Comparison of ENCODE assay signal across 29 cellular contexts in the genomic region with DNA sequence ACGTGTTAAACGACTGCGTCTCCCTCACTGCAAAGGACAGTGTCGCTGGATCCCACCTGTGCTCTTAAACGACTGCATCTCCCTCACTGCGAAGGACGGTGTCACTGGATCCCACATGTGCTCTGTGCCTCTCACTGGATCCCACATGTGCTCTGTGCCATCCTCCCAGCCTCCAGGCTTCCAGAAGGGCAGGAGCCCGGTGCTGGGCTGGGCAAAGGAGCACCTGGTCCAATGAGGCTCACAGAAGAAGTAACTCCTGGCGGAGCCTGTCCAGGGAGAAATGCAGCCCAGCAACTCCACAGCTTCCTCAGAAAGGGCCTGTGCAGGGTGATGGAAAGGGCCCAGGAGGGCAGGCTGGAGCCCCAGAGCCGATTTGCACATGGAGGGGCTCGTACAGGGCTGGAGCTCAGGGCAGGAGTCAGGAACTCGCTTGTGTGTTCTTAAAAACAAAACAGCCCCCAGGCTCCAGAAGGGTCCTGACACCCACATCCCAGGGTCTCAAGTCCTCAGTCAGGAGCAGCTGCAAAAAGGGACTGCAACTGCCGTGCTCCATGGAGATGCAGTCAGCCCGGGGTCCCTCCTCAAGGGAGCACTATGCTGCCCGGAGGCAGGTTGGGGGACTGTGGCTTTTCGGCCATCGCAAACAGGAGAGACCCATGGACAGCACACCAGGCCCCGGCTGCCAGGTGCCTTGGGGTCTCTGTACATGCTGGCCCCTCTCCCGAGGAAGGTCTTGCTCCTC. TPM values are rescaled to one million over a fixed set of nuclear protein-coding genes. Genes with fewer than 3 reads are reported as not detected.
A peak's percentile ranks its signal among the peaks of the same experiment; 100 is the strongest.
DNase-seq lines count a peak whose midpoint lies in the region; ATAC-seq, FAIRE-seq and TF ChIP-seq lines count a peak whose summit lies in the region.
"Had no signal": no experiment of that assay in that cellular context is flagged by ENCODE, and none has a peak within 500 bp of the region (broad histone marks: within the 10 kb centered on the region; RNA-seq: fewer than 3 reads in every experiment).

No MANE protein-coding gene starts in this region.

- H4K20me1 ChIP-seq in H1 (replicated peaks in 1 of 2; ENCODE audit: control insufficient read depth in 1 of 2, insufficient read depth in 2 of 2, low read length in 2 of 2) (no peaks in the 10 kb centered on the region), PC-9 (ENCODE audit: insufficient read depth) (no peaks in the 10 kb centered on the region)

- H2BK5ac ChIP-seq in H1 (ENCODE audit: low read depth, low read length) (no peak overlapping the region), neuronal stem cell (ENCODE audit: low read length) (peak overlapping the region; percentile 40)

- H3K79me2 ChIP-seq in H1 (ENCODE audit: control insufficient read depth in 1 of 2, insufficient read depth in 2 of 2, low read length in 2 of 2) (no peaks in the 10 kb centered on the region), PC-9 (ENCODE audit: low read depth) (no peaks in the 10 kb centered on the region)

- H3K14ac ChIP-seq in H1 (ENCODE audit: insufficient read length) (no peak overlapping the region), neuronal stem cell (ENCODE audit: low read length) (peak overlapping the region; percentile 41)

- H3K23ac ChIP-seq in H1 (ENCODE audit: insufficient read length), result no peak overlapping the region
- peak overlapping the region; percentile 11 for H3K23ac ChIP-seq in neuronal stem cell (ENCODE audit: low read depth, low read length, poor library complexity)

- BruUV-seq in PC-9 (replicated peaks; lab: Mats Ljungman, UMichigan), result no TSS peak

- no peak overlapping the region for H3K4me3 Mint-ChIP-seq in stimulated activated memory B cell treated with anti-CD40 and anti-IgM and Interleukin-4, amounts not matched to agents 10 μg/mL and 1 μg/mL and 100 μg/mL, for 72 hours
- H3K4me3 Mint-ChIP-seq: B cell had no signal

- H3K4me1 Mint-ChIP-seq in stimulated activated memory B cell treated with anti-CD40 and anti-IgM and Interleukin-4, amounts not matched to agents 10 μg/mL and 1 μg/mL and 100 μg/mL, for 72 hours, result no peaks in the 10 kb centered on the region
- H3K4me1 Mint-ChIP-seq: B cell; CD8-positive, alpha-beta memory T cell had no signal

- H3K27ac Mint-ChIP-seq in stimulated activated memory B cell treated with anti-CD40 and anti-IgM and Interleukin-4, amounts not matched to agents 10 μg/mL and 1 μg/mL and 100 μg/mL, for 72 hours, result no peak overlapping the region
- H3K27ac Mint-ChIP-seq: B cell; CD8-positive, alpha-beta memory T cell had no signal

- H3K4me2 ChIP-seq in H1 (ENCODE audit: insufficient read depth in 1 of 2, low read depth in 2 of 2, low read length in 2 of 2) (no peak overlapping the region), neuronal stem cell (ENCODE audit: insufficient read depth, low read length, poor library complexity, severe bottlenecking) (no peak overlapping the region), PC-9 (no peak overlapping the region)

- no peak overlapping the region; the same call in 1 of the 2 replicates for H4K8ac ChIP-seq in H1 (ENCODE audit: extremely low read depth, insufficient read depth, low read length)
- H4K8ac ChIP-seq in neuronal stem cell (ENCODE audit: low read depth, low read length), result no peak overlapping the region

- POLR2A ChIA-PET in H1 (lab: Charles Lee; ENCODE audit: partially characterized antibody), result no interaction called here
- POLR2A ChIA-PET in PC-9 (lab: Charles Lee; ENCODE audit: unreplicated experiment), result no interaction called here

- H3K27ac ChIP-seq in H1 (ENCODE audit: low read depth, low read length) (no peak overlapping the region), left lung (no peak overlapping the region), neuronal stem cell (replicated peaks; ENCODE audit: low read length) (peak overlapping the region; percentile 19), PC-9 (no peak overlapping the region)
- H3K27ac ChIP-seq: C4-2B, SK-N-MC had no signal

- H3K4ac ChIP-seq in H1 (replicated peaks; ENCODE audit: insufficient read length, low read depth, low read length), result no peak overlapping the region
- peak overlapping the region; percentile 91 for H3K4ac ChIP-seq in neuronal stem cell (ENCODE audit: low read length)

- H2AFZ ChIP-seq in H1 (ENCODE audit: low read length) (no peak overlapping the region), neuronal stem cell (ENCODE audit: low read length) (no peak overlapping the region), PC-9 (no peak overlapping the region)

- H3K79me1 ChIP-seq in H1 (ENCODE audit: low read depth, low read length) (no peaks in the 10 kb centered on the region), neuronal stem cell (ENCODE audit: low read depth, low read length) (no peaks in the 10 kb centered on the region)

- H3K4me3 ChIP-seq in H1 (ENCODE audit: extremely low read depth in 1 of 4, insufficient read depth in 2 of 4, low read depth in 3 of 4, low read length in 4 of 4), result no peak overlapping the region
- no peak overlapping the region for H3K4me3 ChIP-seq in left lung
- no peak overlapping the region for H3K4me3 ChIP-seq in neuronal stem cell (ENCODE audit: low read length in 2 of 2)
- H3K4me3 ChIP-seq in PC-9, result no peak overlapping the region
- H3K4me3 ChIP-seq: GM12878, SK-N-MC had no signal

- H2BK20ac ChIP-seq in H1 (ENCODE audit: low read length), result no peak overlapping the region

- peaks cover 17% of the 10 kb centered on the region for H3K27me3 Mint-ChIP-seq in stimulated activated memory B cell treated with anti-CD40 and anti-IgM and Interleukin-4, amounts not matched to agents 10 μg/mL and 1 μg/mL and 100 μg/mL, for 72 hours

- H3K9me3 Mint-ChIP-seq in stimulated activated memory B cell treated with anti-CD40 and anti-IgM and Interleukin-4, amounts not matched to agents 10 μg/mL and 1 μg/mL and 100 μg/mL, for 72 hours, result no peaks in the 10 kb centered on the region
- H3K9me3 Mint-ChIP-seq: CD8-positive, alpha-beta memory T cell had no signal

- H3K18ac ChIP-seq in H1 (ENCODE audit: extremely low read depth, low read length) (no peak overlapping the region), neuronal stem cell (ENCODE audit: low read length) (peak overlapping the region; percentile 95)

- no peaks in the 10 kb centered on the region for H3K36me3 Mint-ChIP-seq in stimulated activated memory B cell treated with anti-CD40 and anti-IgM and Interleukin-4, amounts not matched to agents 10 μg/mL and 1 μg/mL and 100 μg/mL, for 72 hours
- H3K36me3 Mint-ChIP-seq: CD8-positive, alpha-beta memory T cell had no signal

- no peak for TF ChIP-seq RAD21 in H1 (IDR thresholded peaks at IDR 0.05 in 1 of 2, conservative IDR thresholded peaks at IDR 0.05 in 1 of 2; ENCODE audit: low read depth in 2 of 2, low read length in 2 of 2)

- H2AK5ac ChIP-seq in H1 (ENCODE audit: low read depth, low read length), result no peak overlapping the region
- H2AK5ac ChIP-seq in neuronal stem cell (ENCODE audit: low read depth, low read length), result peak overlapping the region; percentile 97

- TF ChIP-seq EP300 in H1 (IDR thresholded peaks at IDR 0.05; ENCODE audit: borderline replicate concordance in 1 of 2, low read depth in 2 of 2, low read length in 2 of 2), result no peak

- peak overlapping the region; percentile 53; the same call in 1 of the 2 replicates for H2BK15ac ChIP-seq in H1 (ENCODE audit: low read length)
- H2BK15ac ChIP-seq in neuronal stem cell (ENCODE audit: low read length), result peak overlapping the region; percentile 87

- H3K23me2 ChIP-seq in H1 (ENCODE audit: low read depth, low read length), result no peaks in the 10 kb centered on the region

- H3K36me3 ChIP-seq in H1 (ENCODE audit: control insufficient read depth in 2 of 4, insufficient read depth in 4 of 4, low read length in 3 of 4), result no peaks in the 10 kb centered on the region
- H3K36me3 ChIP-seq in left lung, result no peaks in the 10 kb centered on the region
- H3K36me3 ChIP-seq in neuronal stem cell (replicated peaks in 1 of 2; ENCODE audit: control insufficient read depth in 2 of 2, insufficient read depth in 2 of 2, low read length in 2 of 2), result no peaks in the 10 kb centered on the region
- no peaks in the 10 kb centered on the region for H3K36me3 ChIP-seq in PC-9 (ENCODE audit: low read depth)

- H3K27me3 ChIP-seq in H1 (replicated peaks in 1 of 4; ENCODE audit: control insufficient read depth in 3 of 4, extremely low read depth in 1 of 4, insufficient read depth in 3 of 4, low read length in 3 of 4) (no peaks in the 10 kb centered on the region), left lung (peaks cover 0 to 8% of the 10 kb centered on the region in 2 donors), neuronal stem cell (ENCODE audit: control insufficient read depth in 3 of 3, insufficient read depth in 3 of 3, low read depth in 1 of 3, low read length in 3 of 3) (peaks cover 0 to 8% (median 0%) of the 10 kb centered on the region in 3 experiments), PC-9 (ENCODE audit: insufficient read depth, low read depth) (peaks cover 75% of the 10 kb centered on the region)

- no peaks in the 10 kb centered on the region for H3K9me2 ChIP-seq in PC-9 (ENCODE audit: insufficient read depth)

- FAIRE-seq in H1 (lab: Jason Lieb, UNC), result no peak
- FAIRE-seq: GM12878, HTR-8/SVneo had no signal

- TF ChIP-seq POLR2A in H1 (IDR thresholded peaks at IDR 0.05; ENCODE audit: control extremely low read depth in 1 of 2, low read depth in 2 of 2, low read length in 2 of 2), result no peak

- CTCF ChIA-PET in H1 (lab: Charles Lee; ENCODE audit: partially characterized antibody) (interaction anchor here (1.0 kb wide), 1 partner anchor 8 kb away, joined by 4 read pairs; no protein-coding TSS in a partner anchor), PC-9 (lab: Charles Lee) (no interaction called here)

- H3K4me1 ChIP-seq in H1 (replicated peaks in 1 of 4; ENCODE audit: control insufficient read depth in 3 of 4, insufficient read depth in 4 of 4, low read length in 3 of 4) (peaks cover 0 to 6% (median 3%) of the 10 kb centered on the region in 4 experiments; a peak in 5 of 7 replicates), left lung (no peaks in the 10 kb centered on the region), neuronal stem cell (ENCODE audit: control insufficient read depth in 2 of 2, insufficient read depth in 1 of 2, low read depth in 1 of 2, low read length in 2 of 2) (peaks cover 25 to 34% of the 10 kb centered on the region in 2 donors), PC-9 (replicated peaks; ENCODE audit: insufficient read depth) (no peaks in the 10 kb centered on the region)

- no peak overlapping the region for H3K56ac ChIP-seq in H1 (replicated peaks; ENCODE audit: insufficient read length, low read depth, low read length)

- no peak overlapping the region for H4K5ac ChIP-seq in H1 (ENCODE audit: insufficient read length, low read depth, low read length)

- intact Hi-C loops in left lung (cut with DNase I) (no loop called here), PC-9 (cut with micrococcal nuclease; ENCODE audit: unreplicated experiment) (no loop called here)

- H2BK120ac ChIP-seq in H1 (replicated peaks; ENCODE audit: low read depth, low read length) (no peak overlapping the region), neuronal stem cell (ENCODE audit: low read depth, low read length) (peak overlapping the region; percentile 56)

- TF ChIP-seq CTCF in H1 (IDR thresholded peaks at IDR 0.05; ENCODE audit: control extremely low read depth in 1 of 3, insufficient read depth in 1 of 3, low read depth in 1 of 3, low read length in 3 of 3) (no peak), left lung (IDR thresholded peaks at IDR 0.05) (no peak), PC-9 (conservative IDR thresholded peaks at IDR 0.05) (no peak)

- H3K9ac ChIP-seq in H1 (replicated peaks in 1 of 4; ENCODE audit: extremely low read depth in 1 of 4, low read depth in 3 of 4, low read length in 3 of 4) (no peak overlapping the region), neuronal stem cell (ENCODE audit: low read depth, low read length, poor library complexity) (peak overlapping the region; percentile 46)

- DNase-seq in H1 (ENCODE audit: low read depth in 1 of 2, low spot score in 2 of 2) (no peak), left lung (peak; percentile 19 to 67), neuronal stem cell (ENCODE audit: low spot score) (no peak), NCI-H2196 treated with DMSO at 0.1 percent for 48 hours (lab: John Stamatoyannopoulos, UW; ENCODE audit: unreplicated experiment) (no peak), NCI-H524 (lab: John Stamatoyannopoulos, UW) (no peak), PC-9 (no peak)
- DNase-seq: DMS 273 treated with DMSO at 0.1 percent for 48 hours; DMS79; EL; GDM1; H7; KBM-7; MV-4-11; NCI-H1105; NCI-H1436 treated with DMSO at 0.1 percent for 48 hours; NCI-H187 treated with DMSO at 0.1 percent for 48 hours; NCI-H2171 treated with DMSO at 0.1 percent for 48 hours; NCI-H524 treated with DMSO at 0.1 percent for 48 hours; NCI-H82; NK-92 treated with Interleukin-12 subunit alpha and Interleukin-12 subunit beta, amount 100 ng/mL, for 24 hours; PC-3; SHP77 treated with DMSO at 0.1 percent for 48 hours had no signal

- H3F3A ChIP-seq in PC-9 (ENCODE audit: insufficient read depth, low read depth), result no peaks in the 10 kb centered on the region

- H2BK12ac ChIP-seq in H1 (ENCODE audit: low read depth, low read length), result no peak overlapping the region
- peak overlapping the region; percentile 92 for H2BK12ac ChIP-seq in neuronal stem cell (ENCODE audit: low read length)

- H3K9me3 ChIP-seq in H1 (ENCODE audit: insufficient read depth in 2 of 2, low read depth in 1 of 2, low read length in 1 of 2) (no peaks in the 10 kb centered on the region), left lung (no peaks in the 10 kb centered on the region), neuronal stem cell (replicated peaks in 1 of 2; ENCODE audit: control insufficient read depth in 2 of 2, insufficient read depth in 1 of 2, low read depth in 1 of 2, low read length in 2 of 2) (no peaks in the 10 kb centered on the region), PC-9 (ENCODE audit: insufficient read depth, low read depth) (no peaks in the 10 kb centered on the region)

- WGBS in H1 (ENCODE audit: extremely low coverage in 1 of 2, insufficient coverage in 1 of 2, insufficient read length in 1 of 2, insufficient replicate concordance in 2 of 2, low coverage in 1 of 2, low lambda C conversion rate in 2 of 2, missing lambda C conversion rate in 1 of 2), 2 experiments, result 93% methylated on average over 18 of the region's 19 CpGs; no CpG with 5 or more reads in 1 of the 2 experiments
- WGBS in neuronal stem cell (ENCODE audit: extremely low coverage in 2 of 2, insufficient read length in 2 of 2, insufficient replicate concordance in 1 of 2), 2 donors, result no CpG with 5 or more reads among the region's 19 CpGs

- no peak overlapping the region for H4K91ac ChIP-seq in H1 (replicated peaks; ENCODE audit: insufficient read length, low read length)
- H4K91ac ChIP-seq in neuronal stem cell (ENCODE audit: low read depth, low read length, poor library complexity), result no peak overlapping the region

- no peak for ATAC-seq in left lung
- peak; percentile 8 for ATAC-seq in stimulated activated memory B cell treated with anti-CD40 and anti-IgM and Interleukin-4, amounts not matched to agents 10 μg/mL and 1 μg/mL and 100 μg/mL, for 72 hours
- ATAC-seq: GM12878, PC-3 had no signal

RNA-seq across cellular contexts. Expression of a gene that starts 52.7 kb away (rescaled TPM):
- 3.8 and 5.6 TPM in 2 replicates for total RNA-seq in H1 (2021; fragmentation: NEBNext Ultra II Directional; extraction: Animal tissue kit (Norgen Biotek cat#: 25700))
- polyA plus RNA-seq in H1 (2011; rRNA removed), result 1.7 and 3.1 TPM in 2 replicates
- polyA plus RNA-seq in H1 (2011; cell fraction: cytosol; rRNA removed), result 3.3 TPM
- 8.7 TPM for polyA plus RNA-seq in H1 (2011; cell fraction: nucleus; rRNA removed)
- polyA plus RNA-seq in H1 (2012, experiment 1 of 2), result 1.5 to 2.8 TPM (median 2.7 TPM) in 4 replicates
- 1.5 TPM for polyA plus RNA-seq in H1 (2012, experiment 2 of 2)
- polyA plus RNA-seq in H1 (2013, experiment 1 of 2), result 1.4 TPM
- polyA plus RNA-seq in H1 (2013, experiment 2 of 2), result 1.0 TPM
- polyA minus RNA-seq in H1 (2011; rRNA and poly(A)+ RNA removed), result 0.39 and 0.95 TPM in 2 replicates
- 2.3 TPM for polyA minus RNA-seq in H1 (2011; cell fraction: cytosol; rRNA and poly(A)+ RNA removed)
- 2.6 TPM for polyA minus RNA-seq in H1 (2011; cell fraction: nucleus; rRNA and poly(A)+ RNA removed)
- total RNA-seq in left lung (10 to 100 TPM in 1 of 2 donors, 1 to 10 TPM in 1; 6.3 to 12.8 TPM), PC-9 (2021) (not detected in 2 replicates)
- 66.9 TPM for polyA plus RNA-seq in neuronal stem cell (2013, experiment 1 of 2)
- 67.5 TPM for polyA plus RNA-seq in neuronal stem cell (2013, experiment 2 of 2)

Comparison
In these comparisons a context has a peak if more than half of its experiments do, and no peak if none do; other contexts are left out.
1. DNase-seq: peak in left lung (2 of 2); none in H1 (0 of 2), neuronal stem cell (single experiment), NCI-H2196 treated with DMSO at 0.1 percent for 48 hours (single experiment), NCI-H524 (0 of 2) and PC-9 (0 of 2).